Comparison of ENCODE assay signal across 8 cellular contexts in the genomic region with DNA sequence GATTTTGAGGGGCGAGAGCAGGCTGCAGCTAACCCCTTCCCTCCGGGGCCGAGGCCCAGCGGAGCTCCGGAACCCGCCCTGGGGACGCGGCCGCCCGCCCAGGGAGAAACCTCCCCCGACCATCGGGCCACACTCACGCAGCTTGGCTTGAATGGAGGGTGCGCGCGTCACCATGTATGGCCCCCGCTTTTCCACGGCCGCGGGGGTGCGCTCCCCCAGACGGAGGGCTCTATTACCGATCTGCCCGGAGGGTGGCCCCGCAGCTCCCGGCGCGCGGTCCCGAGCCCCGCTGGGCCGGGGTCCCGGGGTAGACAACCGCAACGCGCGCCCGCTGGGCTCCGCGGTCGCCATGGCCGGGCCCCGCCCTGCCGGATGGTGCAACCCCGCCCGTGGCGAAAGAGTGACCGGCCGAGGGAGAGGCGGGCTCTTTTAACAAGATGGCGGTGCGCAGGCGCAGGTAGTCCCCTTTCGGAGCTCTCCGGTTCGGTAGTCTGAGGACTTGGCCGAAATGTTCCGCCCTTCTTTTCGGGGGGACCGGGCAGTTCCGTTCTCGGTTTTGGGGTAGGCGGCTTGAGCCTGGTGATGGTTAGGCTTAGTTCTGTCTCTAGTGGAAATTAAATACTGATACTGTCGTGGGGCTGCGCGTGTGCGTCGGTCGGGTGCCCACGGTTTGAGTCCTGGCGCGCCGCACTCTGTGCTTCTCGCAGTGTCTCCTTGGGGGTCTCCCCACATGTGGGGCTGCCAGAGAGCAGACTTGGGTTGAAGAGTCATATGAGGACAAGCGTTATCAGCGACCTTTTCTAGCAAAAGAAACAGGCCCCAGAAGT. TPM values are rescaled to one million over a fixed set of nuclear protein-coding genes. Genes with fewer than 3 reads are reported as not detected.
DNase-seq lines count a peak whose midpoint lies in the region; ATAC-seq and TF ChIP-seq lines count a peak whose summit lies in the region.

Gene FAM219B, minus strand, starts transcription at position 402 of the 827 bp plus-strand sequence. Its CDS starts 51 bp downstream, at position 351.

- H3K9ac ChIP-seq in Karpas-422 (ENCODE audit: low read length) = peak within 1 kb of the TSS; percentile 89

- peak within 1 kb of the TSS; percentile 81 for H3K4me3 ChIP-seq in Karpas-422 (ENCODE audit: low read length)

- H4K20me1 ChIP-seq in Karpas-422 (ENCODE audit: insufficient read depth, low read depth, low read length) = no peaks in the 10 kb centered on the region

- CTCF ChIA-PET in RWPE1 (lab: Yijun Ruan, JAX) = interaction anchor here (0.6 to 1.1 kb wide), 4 partner anchors 44 to 663 kb away, joined by 3 to 4 read pairs (median 4); no protein-coding TSS in a partner anchor

- peak within 1 kb of the TSS; percentile 87 for H3K4me2 ChIP-seq in Karpas-422 (ENCODE audit: low read depth, low read length, poor library complexity, severe bottlenecking)

- no peaks in the 10 kb centered on the region for H3K9me3 Mint-ChIP-seq in natural killer cell

- peaks cover 20% of the 10 kb centered on the region for H3K79me2 ChIP-seq in Karpas-422 (ENCODE audit: low read length)

- H2AFZ ChIP-seq in Karpas-422 (ENCODE audit: low read length) = peak within 1 kb of the TSS; percentile 88

- DNase-seq in DMS53 treated with DMSO at 0.1 percent for 48 hours (lab: John Stamatoyannopoulos, UW; ENCODE audit: unreplicated experiment) (peak; percentile 70), Karpas-422 (peak; percentile 94), RWPE1 (ENCODE audit: low spot score) (peak; percentile 97), fibroblast of peridontal ligament (ENCODE audit: extremely low read depth) (peak; percentile 81), natural killer cell (peak; percentile 78)
- peak; percentile 69 for DNase-seq in activated T-helper 9 cell treated with anti-CD3 and anti-CD28 coated beads, Interleukin-2, amount 50 U/mL, for 16 hours (ENCODE audit: low read depth)
- DNase-seq in stimulated activated naive CD4-positive, alpha-beta T cell treated with Interleukin-2 at 50 U/mL for 16 hours (lab: John Stamatoyannopoulos, UW) = peak; percentile 76

- H3K9me2 ChIP-seq in Karpas-422 (replicated peaks; ENCODE audit: insufficient read depth, low read length) = no peaks in the 10 kb centered on the region

- H3K4me1 ChIP-seq in Karpas-422 (ENCODE audit: low read length) = peaks cover 45% of the 10 kb centered on the region

- peak within 1 kb of the TSS; percentile 98 for H3K4me3 Mint-ChIP-seq in natural killer cell

- peaks cover 20 to 33% of the 10 kb centered on the region in 2 donors for H3K4me1 Mint-ChIP-seq in natural killer cell

- H3K27me3 ChIP-seq in Karpas-422 (ENCODE audit: low read length) = no peaks in the 10 kb centered on the region

- H3K36me3 Mint-ChIP-seq in natural killer cell = no peaks in the 10 kb centered on the region

- POLR2A ChIA-PET in RWPE1 (lab: Yijun Ruan, JAX; ENCODE audit: low non-redundant PET) = interaction anchor here (0.6 to 1.1 kb wide), 3 partner anchors 64 to 125 kb away, joined by 3 read pairs; no protein-coding TSS in a partner anchor

- peak within 1 kb of the TSS; percentile 93 to 96 for H3K27ac Mint-ChIP-seq in natural killer cell

- H3K27ac ChIP-seq in Karpas-422 (ENCODE audit: low read length) (peak within 1 kb of the TSS; percentile 71), RWPE1 (peak within 1 kb of the TSS; percentile 83)

- TF ChIP-seq CTCF in RWPE1 (conservative IDR thresholded peaks at IDR 0.05; ENCODE audit: low read depth) = no peak
- no peak for TF ChIP-seq CTCF in natural killer cell (IDR thresholded peaks at IDR 0.05)

- H3K36me3 ChIP-seq in Karpas-422 (ENCODE audit: insufficient read depth, low read length) = peaks cover 19% of the 10 kb centered on the region

- peak; percentile 68 for ATAC-seq in GM21717 (IDR thresholded peaks at IDR 0.05; ENCODE audit: unreplicated experiment)
- ATAC-seq in natural killer cell = peak; percentile 92 to 95 (median 93)

- no peaks in the 10 kb centered on the region for H3K9me3 ChIP-seq in Karpas-422 (ENCODE audit: low read length)

- no peaks in the 10 kb centered on the region for H3K27me3 Mint-ChIP-seq in natural killer cell (ENCODE audit: low read depth in 2 of 2)

- intact Hi-C loops in natural killer cell (cut with micrococcal nuclease) = loop anchor here (2.0 to 5.0 kb wide), 3 partner anchors 16 to 64 kb away; partner anchors contain the start of genes COX5A, MPI and ULK3

RNA-seq across cellular contexts. Expression of gene FAM219B, which starts in this region (rescaled TPM):
- 58.8 and 69.5 TPM in 2 replicates for total RNA-seq in Karpas-422 (2014; rRNA removed; shearing (Covaris generic); ENCODE audit: low replicate concordance)
- total RNA-seq in natural killer cell = 100 to 1,000 TPM in 1 of 3 donors, 10 to 100 TPM in 2; 63.5 to 107 (median 69.0) TPM

Comparison
In these comparisons a context has a peak if more than half of its experiments do, and no peak if none do; other contexts are left out.
1. Peak in every context shown above with its lines: DNase-seq, ATAC-seq, H3K4me3 ChIP-seq and H3K27ac ChIP-seq.